24 cellular contexts compared by ENCODE assay signal in genomic region chr3:164235239-164235728, GRCh38.
"Had no signal": no experiment of that assay in that cellular context is flagged by ENCODE, and none has a peak within 500 bp of the region (broad histone marks: within the 10 kb centered on the region; RNA-seq: fewer than 3 reads in every experiment).

No MANE protein-coding gene starts in this region.

- H3K27me3 ChIP-seq: esophagus squamous epithelium, heart right ventricle, neural progenitor cell, spleen, testis, tibial artery had no signal

- H3K4me3 ChIP-seq: esophagus squamous epithelium, heart right ventricle, lower lobe of right lung, neural progenitor cell, prostate gland, skin epidermis, spleen, testis, tibial artery had no signal

- H3K9me3 ChIP-seq: esophagus squamous epithelium, heart right ventricle, lower lobe of right lung, prostate gland, testis, tibial artery had no signal

- H3K27ac ChIP-seq: esophagus squamous epithelium, heart right ventricle, lower lobe of right lung, neural progenitor cell, prostate gland, skin epidermis, spleen, testis, tibial artery had no signal

- ATAC-seq: effector memory CD8-positive, alpha-beta T cell; heart right ventricle; left colon; left ventricle myocardium superior; lower lobe of right lung; naive thymus-derived CD8-positive, alpha-beta T cell; right cardiac atrium; stimulated activated memory B cell treated with anti-CD40 and anti-IgM and Interleukin-4, amounts not matched to agents 10 μg/mL and 1 μg/mL and 100 μg/mL, for 72 hours; stimulated activated naive CD8-positive, alpha-beta T cell treated with anti-CD3 and anti-CD28 coated beads, Interleukin-15, Interleukin-2, amounts not matched to agents 100 U/mL and 50 U/mL, for 24 hours had no signal

- H3K4me1 ChIP-seq: esophagus squamous epithelium, heart right ventricle, lower lobe of right lung, neural progenitor cell, prostate gland, spleen, testis, tibial artery had no signal

- DNase-seq: cortex of kidney; effector memory CD8-positive, alpha-beta T cell; erythroblast; esophagus squamous epithelium; foreskin melanocyte; glutamatergic neuron; heart right ventricle; hippocampal formation; left colon; left ventricle myocardium superior; lower lobe of right lung; naive thymus-derived CD8-positive, alpha-beta T cell; nucleus accumbens; right cardiac atrium; spleen; stimulated activated CD4-positive, alpha-beta T cell treated with anti-CD3 and anti-CD28 coated beads, Interleukin-4, amount 100 ng/mL, for 4 hours; stimulated activated naive CD8-positive, alpha-beta T cell treated with anti-CD3 and anti-CD28 coated beads, Interleukin-15, Interleukin-2, amounts not matched to agents 100 U/mL and 50 U/mL, for 24 hours; substantia nigra; testis; tibial artery had no signal

- H3K36me3 ChIP-seq: esophagus squamous epithelium, heart right ventricle, lower lobe of right lung, neural progenitor cell, prostate gland, spleen, tibial artery had no signal
